In genomic region chr17:59870482-59870881, GRCh38 we compare ENCODE assay signal across 17 cellular contexts.
"Had no signal": no experiment of that assay in that cellular context is flagged by ENCODE, and none has a peak within 500 bp of the region (broad histone marks: within the 10 kb centered on the region; RNA-seq: fewer than 3 reads in every experiment).

No MANE protein-coding gene starts in this region.

- H3K27me3 ChIP-seq: foreskin keratinocyte, tibial nerve, vagina had no signal

- H3K27me3 Mint-ChIP-seq: activated CD4-positive, alpha-beta memory T cell treated with anti-CD3 and anti-CD28 coated beads for 36 hours; activated CD4-positive, alpha-beta T cell treated with anti-CD3 and anti-CD28 coated beads for 36 hours; activated T-cell treated with anti-CD3 and anti-CD28 coated beads, Interleukin-2, amount 50 U/mL, for 24 hours; brain; central memory CD8-positive, alpha-beta T cell; stimulated activated memory B cell treated with anti-CD40 and anti-IgM and Interleukin-4, amounts not matched to agents 10 μg/mL and 1 μg/mL and 100 μg/mL, for 72 hours had no signal

- H3K4me3 Mint-ChIP-seq: activated CD4-positive, alpha-beta memory T cell treated with anti-CD3 and anti-CD28 coated beads for 36 hours; activated CD4-positive, alpha-beta T cell treated with anti-CD3 and anti-CD28 coated beads for 36 hours; activated T-cell treated with anti-CD3 and anti-CD28 coated beads, Interleukin-2, amount 50 U/mL, for 24 hours; brain; central memory CD8-positive, alpha-beta T cell; immature natural killer cell; stimulated activated memory B cell treated with anti-CD40 and anti-IgM and Interleukin-4, amounts not matched to agents 10 μg/mL and 1 μg/mL and 100 μg/mL, for 72 hours had no signal

- H3K4me1 Mint-ChIP-seq: activated CD4-positive, alpha-beta T cell treated with anti-CD3 and anti-CD28 coated beads for 36 hours; brain; central memory CD8-positive, alpha-beta T cell; immature natural killer cell; stimulated activated memory B cell treated with anti-CD40 and anti-IgM and Interleukin-4, amounts not matched to agents 10 μg/mL and 1 μg/mL and 100 μg/mL, for 72 hours had no signal

- H3K4me3 ChIP-seq: tibial nerve, vagina had no signal

- H3K27ac ChIP-seq: foreskin keratinocyte, vagina, WERI-Rb-1 had no signal

- H3K9me3 Mint-ChIP-seq: activated CD4-positive, alpha-beta memory T cell treated with anti-CD3 and anti-CD28 coated beads for 36 hours; activated naive CD4-positive, alpha-beta T cell treated with anti-CD3 and anti-CD28 coated beads, Interleukin-2, amount 50 U/mL, for 72 hours; activated T-cell treated with anti-CD3 and anti-CD28 coated beads, Interleukin-2, amount 50 U/mL, for 24 hours; brain; central memory CD8-positive, alpha-beta T cell; immature natural killer cell; stimulated activated memory B cell treated with anti-CD40 and anti-IgM and Interleukin-4, amounts not matched to agents 10 μg/mL and 1 μg/mL and 100 μg/mL, for 72 hours had no signal

- H3K4me1 ChIP-seq: tibial nerve, vagina had no signal

- H3K27ac Mint-ChIP-seq: activated CD4-positive, alpha-beta memory T cell treated with anti-CD3 and anti-CD28 coated beads for 36 hours; activated CD4-positive, alpha-beta T cell treated with anti-CD3 and anti-CD28 coated beads for 36 hours; activated naive CD4-positive, alpha-beta T cell treated with anti-CD3 and anti-CD28 coated beads, Interleukin-2, amount 50 U/mL, for 72 hours; stimulated activated memory B cell treated with anti-CD40 and anti-IgM and Interleukin-4, amounts not matched to agents 10 μg/mL and 1 μg/mL and 100 μg/mL, for 72 hours had no signal

- H3K9me3 ChIP-seq: tibial nerve, vagina had no signal

- DNase-seq: activated CD4-positive, alpha-beta memory T cell treated with anti-CD3 and anti-CD28 coated beads for 36 hours; activated CD4-positive, alpha-beta T cell treated with anti-CD3 and anti-CD28 coated beads for 36 hours; activated T-cell treated with anti-CD3 and anti-CD28 coated beads, Interleukin-2, amount 50 U/mL, for 24 hours; amygdala; cortex of kidney; effector CD4-positive, alpha-beta T cell; foreskin keratinocyte; head of caudate nucleus; immature natural killer cell; T-helper 1 cell; WERI-Rb-1 had no signal

- ATAC-seq: activated CD4-positive, alpha-beta T cell treated with anti-CD3 and anti-CD28 coated beads for 36 hours; activated naive CD4-positive, alpha-beta T cell treated with anti-CD3 and anti-CD28 coated beads, Interleukin-2, amount 50 U/mL, for 72 hours; foreskin keratinocyte; stimulated activated memory B cell treated with anti-CD40 and anti-IgM and Interleukin-4, amounts not matched to agents 10 μg/mL and 1 μg/mL and 100 μg/mL, for 72 hours had no signal
